In the genomic region with DNA sequence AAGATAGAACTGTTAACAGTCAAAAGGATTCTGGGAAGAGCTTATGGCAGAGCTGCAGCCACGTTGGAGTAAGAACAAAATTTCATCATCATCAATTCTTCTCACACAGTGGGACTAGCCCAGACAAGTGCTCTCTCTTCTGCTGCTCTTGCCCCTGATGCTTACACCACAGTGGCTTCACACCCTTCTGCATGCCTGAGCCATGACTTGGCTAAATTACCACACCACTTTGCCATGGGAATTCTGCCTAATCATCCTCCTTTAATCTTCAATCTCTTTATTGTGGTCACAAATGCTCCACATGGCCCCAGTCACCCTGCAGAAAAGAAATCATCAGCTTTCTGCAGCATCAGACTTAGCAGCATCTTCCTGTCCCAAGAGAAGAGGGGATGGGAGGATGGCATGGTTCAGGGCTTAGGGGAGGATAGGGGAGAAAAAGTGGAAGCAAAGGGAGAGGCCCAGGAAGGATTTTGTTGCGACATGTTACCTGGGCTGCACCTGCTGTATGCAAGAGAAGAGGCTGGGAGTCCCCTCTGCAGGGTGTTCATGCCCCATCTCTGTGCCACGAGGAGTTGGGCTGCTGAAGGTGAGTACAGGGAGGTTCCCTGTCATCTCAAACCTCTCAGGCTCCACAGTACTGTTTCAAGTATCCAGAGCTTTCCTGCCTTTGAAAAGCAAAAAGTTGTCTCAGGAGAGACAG, we compare ENCODE assay signal across 11 cellular contexts. TPM values are rescaled to one million over a fixed set of nuclear protein-coding genes. Genes with fewer than 3 reads are reported as not detected.
DNase-seq lines count a peak whose midpoint lies in the region; ATAC-seq and TF ChIP-seq lines count a peak whose summit lies in the region.
"Had no signal": no experiment of that assay in that cellular context is flagged by ENCODE, and none has a peak within 500 bp of the region (broad histone marks: within the 10 kb centered on the region; RNA-seq: fewer than 3 reads in every experiment).

No MANE protein-coding gene starts in this region.

- no peaks in the 10 kb centered on the region for H3K27me3 Mint-ChIP-seq in CD4-positive, alpha-beta T cell

- H3K4me1 Mint-ChIP-seq in CD4-positive, alpha-beta T cell (ENCODE audit: low read depth) = peaks cover 7% of the 10 kb centered on the region

- no peak overlapping the region for H3K4me3 Mint-ChIP-seq in CD4-positive, alpha-beta T cell

- H3K9me3 Mint-ChIP-seq in CD4-positive, alpha-beta T cell = no peaks in the 10 kb centered on the region

- intact Hi-C loops in CD4-positive, alpha-beta T cell (cut with DNase I, micrococcal nuclease) = no loop called here

- CTCF ChIA-PET in AG04449 (lab: Yijun Ruan, JAX) = interaction anchor here (0.6 to 2.5 kb wide), 4 partner anchors 8 to 292 kb away, joined by 3 to 7 read pairs (median 3); no protein-coding TSS in a partner anchor
- CTCF ChIA-PET in CD4-positive, alpha-beta T cell (lab: Charles Lee) = no interaction called here

- POLR2A ChIA-PET in AG04449 (lab: Yijun Ruan, JAX) = no interaction called here
- POLR2A ChIA-PET in CD4-positive, alpha-beta T cell (lab: Charles Lee) = no interaction called here

- peak overlapping the region; percentile 3 for H3K27ac ChIP-seq in VCaP
- no peak overlapping the region for H3K27ac ChIP-seq in CD4-positive, alpha-beta T cell (ENCODE audit: low read depth, low read length)

- no peaks in the 10 kb centered on the region for H3K36me3 Mint-ChIP-seq in CD4-positive, alpha-beta T cell (ENCODE audit: low read depth)

- no peaks in the 10 kb centered on the region for H3K9me3 ChIP-seq in CD4-positive, alpha-beta T cell (ENCODE audit: control insufficient read depth, low read length)
- H3K9me3 ChIP-seq: breast epithelium had no signal

- TF ChIP-seq CTCF in AG04449 (IDR thresholded peaks at IDR 0.05; ENCODE audit: insufficient read depth, low read length, missing control alignments) (no peak), VCaP (conservative IDR thresholded peaks at IDR 0.05) (no peak)
- no peak for TF ChIP-seq CTCF in CD4-positive, alpha-beta T cell (IDR thresholded peaks at IDR 0.05)

- no peaks in the 10 kb centered on the region for H3K27me3 ChIP-seq in CD4-positive, alpha-beta T cell (ENCODE audit: control insufficient read depth, insufficient read depth, low read length)
- H3K27me3 ChIP-seq: breast epithelium had no signal

- no peak for ATAC-seq in HG02623 (IDR thresholded peaks at IDR 0.05; ENCODE audit: unreplicated experiment)
- ATAC-seq in CD4-positive, alpha-beta T cell (ENCODE audit: poor library complexity) = no peak
- no peak for ATAC-seq in HG03521 (IDR thresholded peaks at IDR 0.05; ENCODE audit: unreplicated experiment)

- H3K27ac Mint-ChIP-seq in CD4-positive, alpha-beta T cell = no peak overlapping the region

- DNase-seq in AG04449 (ENCODE audit: low read depth, low spot score) = peak; percentile 69
- peak; percentile 73 for DNase-seq in HK-2 (ENCODE audit: unreplicated experiment)
- peak; percentile 97 for DNase-seq in iris pigment epithelial cell (ENCODE audit: low read depth)
- no peak for DNase-seq in CD4-positive, alpha-beta T cell
- no peak for DNase-seq in NCI-H2196 (lab: John Stamatoyannopoulos, UW; ENCODE audit: unreplicated experiment)
- DNase-seq: activated CD8-positive, alpha-beta memory T cell treated with anti-CD3 and anti-CD28 coated beads for 24 hours; posterior cingulate gyrus had no signal

- no peak overlapping the region for H3K4me3 ChIP-seq in AG04449 (ENCODE audit: low read depth, low read length)
- H3K4me3 ChIP-seq: breast epithelium had no signal

RNA-seq across cellular contexts. Expression of a gene that starts 9.0 kb away (rescaled TPM):
- total RNA-seq in CD4-positive, alpha-beta T cell = not detected
- total RNA-seq: breast epithelium had no signal

RNA-seq across cellular contexts. Expression of a gene that starts 52.7 kb away (rescaled TPM):
- total RNA-seq in CD4-positive, alpha-beta T cell = not detected

RNA-seq across cellular contexts. Expression of a gene that starts 56.0 kb away (rescaled TPM):
- total RNA-seq in CD4-positive, alpha-beta T cell = not detected
- total RNA-seq: breast epithelium had no signal

Comparison
In these comparisons a context has a peak if more than half of its experiments do, and no peak if none do; other contexts are left out.
1. DNase-seq: peak in AG04449 (single experiment), HK-2 (single experiment) and iris pigment epithelial cell (single experiment); none in CD4-positive, alpha-beta T cell (0 of 10) and NCI-H2196 (single experiment).